Comparison of ENCODE assay signal across 27 cellular contexts in the genomic region with DNA sequence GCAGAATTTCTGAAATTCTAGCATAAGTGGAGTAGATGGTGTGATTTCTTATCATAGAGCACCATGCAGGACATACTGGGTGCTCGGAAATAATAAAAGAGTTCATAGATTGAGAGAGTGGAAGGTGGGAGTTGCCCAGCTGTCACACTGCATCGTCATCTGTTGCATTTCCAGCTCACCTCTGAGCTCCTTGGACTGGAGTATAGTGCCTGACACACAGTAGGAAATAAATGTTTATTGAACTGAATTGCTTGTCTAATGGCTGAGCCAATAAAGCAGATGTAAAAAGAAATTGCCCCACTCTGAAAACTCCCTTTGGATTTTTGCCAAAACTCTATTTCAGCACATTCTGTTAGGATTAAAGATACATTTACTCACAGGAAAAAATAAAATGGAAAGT.
DNase-seq lines count a peak whose midpoint lies in the region; ATAC-seq, FAIRE-seq and TF ChIP-seq lines count a peak whose summit lies in the region.
"Had no signal": no experiment of that assay in that cellular context is flagged by ENCODE, and none has a peak within 500 bp of the region (broad histone marks: within the 10 kb centered on the region; RNA-seq: fewer than 3 reads in every experiment).

No MANE protein-coding gene starts in this region.

- H3K4me1 ChIP-seq in K562 (replicated peaks in 1 of 2; ENCODE audit: control insufficient read depth in 2 of 2, insufficient read depth in 2 of 2, low read length in 2 of 2) (no peaks in the 10 kb centered on the region), hepatocyte (ENCODE audit: insufficient read depth) (peaks cover 5% of the 10 kb centered on the region), transverse colon (peaks cover 0 to 24% (median 3%) of the 10 kb centered on the region in 4 donors), pancreas (no peaks in the 10 kb centered on the region)
- H3K4me1 ChIP-seq: prostate gland, upper lobe of right lung had no signal

- no peak overlapping the region for H3K9ac ChIP-seq in K562 (ENCODE audit: insufficient read depth in 1 of 2, low read depth in 2 of 2, low read length in 2 of 2)
- H3K9ac ChIP-seq: KMS-11 had no signal

- TF ChIP-seq EP300 in K562 (IDR thresholded peaks at IDR 0.05; ENCODE audit: low read length) = no peak
- no peak for TF ChIP-seq EP300 in transverse colon (IDR thresholded peaks at IDR 0.05; ENCODE audit: low read depth)

- CTCF ChIA-PET in K562 (lab: Yijun Ruan, JAX; ENCODE audit: low intra/inter-chr PET ratio) = no interaction called here

- in situ Hi-C loops in K562 (cut with MboI) = no loop called here
- in situ Hi-C loops in transverse colon (cut with MboI; ENCODE audit: low pct_ligation_motif_present in 1 of 4, low pct_unique_long_range_greater_than_20kb in 1 of 4, low sequenced_read_pairs in 3 of 4) = no loop called here

- no peaks in the 10 kb centered on the region for H3K79me2 ChIP-seq in K562 (ENCODE audit: control insufficient read depth, insufficient read depth, low read length)
- no peaks in the 10 kb centered on the region for H3K79me2 ChIP-seq in hepatocyte

- H3K9me3 ChIP-seq in K562 (replicated peaks; ENCODE audit: control insufficient read depth, insufficient read depth, low read depth, low read length) (no peaks in the 10 kb centered on the region), hepatocyte (ENCODE audit: low read depth) (no peaks in the 10 kb centered on the region), transverse colon (no peaks in the 10 kb centered on the region), pancreas (no peaks in the 10 kb centered on the region)
- H3K9me3 ChIP-seq: A549, prostate gland, upper lobe of right lung had no signal

- no peaks in the 10 kb centered on the region for H4K20me1 ChIP-seq in K562 (replicated peaks; ENCODE audit: control insufficient read depth, insufficient read depth, low read length)
- no peaks in the 10 kb centered on the region for H4K20me1 ChIP-seq in hepatocyte (ENCODE audit: insufficient read depth, poor library complexity, severe bottlenecking)

- no peak overlapping the region for H3K4me3 ChIP-seq in K562
- no peak overlapping the region for H3K4me3 ChIP-seq in hepatocyte
- H3K4me3 ChIP-seq in transverse colon = no peak overlapping the region
- no peak overlapping the region for H3K4me3 ChIP-seq in pancreas
- H3K4me3 ChIP-seq: A549, lung, prostate gland, upper lobe of right lung had no signal

- no peak for TF ChIP-seq RAD21 in K562 (CRISPR knock-in tag; conservative IDR thresholded peaks at IDR 0.05 in 1 of 2, IDR thresholded peaks at IDR 0.05 in 1 of 2)

- H3K36me3 ChIP-seq in K562 (ENCODE audit: control insufficient read depth, insufficient read depth, low read length) (no peaks in the 10 kb centered on the region), hepatocyte (replicated peaks; ENCODE audit: insufficient read depth, low read depth) (no peaks in the 10 kb centered on the region), transverse colon (no peaks in the 10 kb centered on the region), pancreas (no peaks in the 10 kb centered on the region)
- H3K36me3 ChIP-seq: prostate gland, upper lobe of right lung had no signal

- H3K27me3 ChIP-seq in K562 (ENCODE audit: control insufficient read depth in 2 of 2, insufficient read depth in 2 of 2, low read length in 2 of 2) (peaks cover 6 to 13% of the 10 kb centered on the region in 2 experiments; a peak in 3 of 5 replicates), hepatocyte (no peaks in the 10 kb centered on the region), transverse colon (no peaks in the 10 kb centered on the region), pancreas (no peaks in the 10 kb centered on the region)
- H3K27me3 ChIP-seq: upper lobe of right lung had no signal

- TF ChIP-seq POLR2A in K562 (conservative IDR thresholded peaks at IDR 0.05) = no peak
- no peak for TF ChIP-seq POLR2A in transverse colon (IDR thresholded peaks at IDR 0.05)

- H3K9me1 ChIP-seq in K562 (ENCODE audit: control insufficient read depth, insufficient read depth, low read length) = no peaks in the 10 kb centered on the region

- TF ChIP-seq CTCF in K562 (IDR thresholded peaks at IDR 0.05 in 2 of 3, conservative IDR thresholded peaks at IDR 0.05 in 1 of 3; ENCODE audit: insufficient read depth in 2 of 3, low read depth in 1 of 3, low read length in 3 of 3) (no peak), hepatocyte (IDR thresholded peaks at IDR 0.05; ENCODE audit: poor library complexity) (no peak), transverse colon (IDR thresholded peaks at IDR 0.05) (no peak), pancreas (IDR thresholded peaks at IDR 0.05) (no peak)

- ATAC-seq in K562 (no peak; the same call in 2 of the 3 replicates), pancreas (no peak)
- ATAC-seq: A549; activated CD8-positive, alpha-beta T cell treated with anti-CD3 and anti-CD28 coated beads for 36 hours; upper lobe of right lung had no signal

- WGBS in K562 (ENCODE audit: insufficient coverage, low coverage, missing lambda C conversion rate) = 5% methylated on average over 2 of the region's 2 CpGs
- WGBS in hepatocyte (ENCODE audit: low lambda C conversion rate, missing lambda C conversion rate) = 52% methylated on average over 2 of the region's 2 CpGs
- 14 to 41% methylated on average over 2 of the region's 2 CpGs for WGBS in transverse colon (ENCODE audit: low coverage in 1 of 2), 2 donors
- 70 to 74% methylated on average over 2 of the region's 2 CpGs for WGBS in pancreas, 2 donors

- POLR2A ChIA-PET in K562 (lab: Yijun Ruan, JAX) = interaction anchor here (1.0 to 1.5 kb wide), 2 partner anchors 13 kb away, joined by 4 to 5 read pairs; no protein-coding TSS in a partner anchor

- DNase-seq in NCI-H2171 treated with DMSO at 0.1 percent for 48 hours (lab: John Stamatoyannopoulos, UW) (peak; percentile 6), NCI-H2171 (lab: John Stamatoyannopoulos, UW) (no peak), K562 (ENCODE audit: extremely low read depth in 1 of 4, low spot score in 3 of 4) (no peak), hepatocyte (ENCODE audit: low spot score) (peak; percentile 34), transverse colon (peak; percentile 67), pancreas (no peak), DMS153 (lab: John Stamatoyannopoulos, UW) (no peak), OCI-M1 (lab: John Stamatoyannopoulos, UW) (no peak)
- DNase-seq: activated B cell treated with CpG ODN at 0.5 μM for 24 hours; activated CD8-positive, alpha-beta T cell treated with anti-CD3 and anti-CD28 coated beads for 36 hours; activated effector memory CD4-positive, alpha-beta T cell treated with Interleukin-2 at 50 U/mL for 16 hours; activated naive CD8-positive, alpha-beta T cell treated with anti-CD3 and anti-CD28 coated beads for 36 hours; DMS79; effector CD4-positive, alpha-beta T cell; erythroblast; NCI-H1694 treated with DMSO at 0.1 percent for 48 hours; NCI-H226; NK-92 treated with Interleukin-12 subunit alpha and Interleukin-12 subunit beta, amount 100 ng/mL, for 24 hours; SHP77 treated with DMSO at 0.1 percent for 48 hours; T1000; upper lobe of right lung had no signal

- intact Hi-C loops in K562 (cut with micrococcal nuclease) = no loop called here
- intact Hi-C loops in transverse colon (cut with DNase I; ENCODE audit: low total_unique reads) = no loop called here
- intact Hi-C loops in pancreas (cut with DNase I) = no loop called here

- no peaks in the 10 kb centered on the region for H3K9me2 ChIP-seq in hepatocyte (replicated peaks; ENCODE audit: insufficient read depth)

- H3K4me2 ChIP-seq in K562 (ENCODE audit: insufficient read depth, low read length) (no peak overlapping the region), hepatocyte (no peak overlapping the region)
- H3K4me2 ChIP-seq: A549, KMS-11 had no signal

- no peak for FAIRE-seq in K562 (lab: Jason Lieb, UNC)
- no peak for FAIRE-seq in pancreas (lab: Jason Lieb, UNC)
- FAIRE-seq: A549, GM18507, HTR-8/SVneo had no signal

- H3K27ac ChIP-seq in K562 (ENCODE audit: extremely low read depth, low read depth, low read length) (no peak overlapping the region), hepatocyte (no peak overlapping the region), transverse colon (no peak overlapping the region), pancreas (no peak overlapping the region)
- H3K27ac ChIP-seq: KMS-11, prostate gland, upper lobe of right lung had no signal

- no peak overlapping the region for H2AFZ ChIP-seq in K562 (ENCODE audit: low read depth, low read length)
- no peak overlapping the region for H2AFZ ChIP-seq in hepatocyte

- BruUV-seq in K562 (replicated peaks; lab: Mats Ljungman, UMichigan) = no TSS peak

TF ChIP-seq in K562, 482 proteins besides CTCF, POLR2A, EP300 and RAD21 (continues in another document):
- TF ChIP-seq, protein P1, sequence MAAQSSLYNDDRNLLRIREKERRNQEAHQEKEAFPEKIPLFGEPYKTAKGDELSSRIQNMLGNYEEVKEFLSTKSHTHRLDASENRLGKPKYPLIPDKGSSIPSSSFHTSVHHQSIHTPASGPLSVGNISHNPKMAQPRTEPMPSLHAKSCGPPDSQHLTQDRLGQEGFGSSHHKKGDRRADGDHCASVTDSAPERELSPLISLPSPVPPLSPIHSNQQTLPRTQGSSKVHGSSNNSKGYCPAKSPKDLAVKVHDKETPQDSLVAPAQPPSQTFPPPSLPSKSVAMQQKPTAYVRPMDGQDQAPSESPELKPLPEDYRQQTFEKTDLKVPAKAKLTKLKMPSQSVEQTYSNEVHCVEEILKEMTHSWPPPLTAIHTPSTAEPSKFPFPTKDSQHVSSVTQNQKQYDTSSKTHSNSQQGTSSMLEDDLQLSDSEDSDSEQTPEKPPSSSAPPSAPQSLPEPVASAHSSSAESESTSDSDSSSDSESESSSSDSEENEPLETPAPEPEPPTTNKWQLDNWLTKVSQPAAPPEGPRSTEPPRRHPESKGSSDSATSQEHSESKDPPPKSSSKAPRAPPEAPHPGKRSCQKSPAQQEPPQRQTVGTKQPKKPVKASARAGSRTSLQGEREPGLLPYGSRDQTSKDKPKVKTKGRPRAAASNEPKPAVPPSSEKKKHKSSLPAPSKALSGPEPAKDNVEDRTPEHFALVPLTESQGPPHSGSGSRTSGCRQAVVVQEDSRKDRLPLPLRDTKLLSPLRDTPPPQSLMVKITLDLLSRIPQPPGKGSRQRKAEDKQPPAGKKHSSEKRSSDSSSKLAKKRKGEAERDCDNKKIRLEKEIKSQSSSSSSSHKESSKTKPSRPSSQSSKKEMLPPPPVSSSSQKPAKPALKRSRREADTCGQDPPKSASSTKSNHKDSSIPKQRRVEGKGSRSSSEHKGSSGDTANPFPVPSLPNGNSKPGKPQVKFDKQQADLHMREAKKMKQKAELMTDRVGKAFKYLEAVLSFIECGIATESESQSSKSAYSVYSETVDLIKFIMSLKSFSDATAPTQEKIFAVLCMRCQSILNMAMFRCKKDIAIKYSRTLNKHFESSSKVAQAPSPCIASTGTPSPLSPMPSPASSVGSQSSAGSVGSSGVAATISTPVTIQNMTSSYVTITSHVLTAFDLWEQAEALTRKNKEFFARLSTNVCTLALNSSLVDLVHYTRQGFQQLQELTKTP (IDR thresholded peaks at IDR 0.05; ENCODE audit: low read depth in 1 of 2, partially characterized antibody in 2 of 2) = no peak
- TF ChIP-seq MEF2A (IDR thresholded peaks at IDR 0.05; ENCODE audit: control insufficient read depth, low read depth, low read length) (no peak), NFIC (IDR thresholded peaks at IDR 0.05) (peak; percentile 42; the same call in 1 of the 2 replicates)

Comparison
In these comparisons a context has a peak if more than half of its experiments do, and no peak if none do; other contexts are left out.
1. DNase-seq: peak in NCI-H2171 treated with DMSO at 0.1 percent for 48 hours (single experiment), hepatocyte (single experiment) and transverse colon (single experiment); none in NCI-H2171 (single experiment), K562 (0 of 4), pancreas (0 of 6), DMS153 (single experiment) and OCI-M1 (single experiment).